Comparison of ENCODE assay signal across 1 cellular context in genomic region chr19:36915992-36916830, GRCh38.
TF ChIP-seq lines count a peak whose summit lies in the region.

TSS of gene ZNF568 (plus strand) at chr19:36916332. CDS start at chr19:36922771, 6,439 bp downstream.
TSS of gene ZNF829 (minus strand) at chr19:36916291. CDS start at chr19:36915167, 1,124 bp downstream.

TF ChIP-seq in HepG2, 621 proteins besides CTCF, POLR2A, EP300 and RAD21 (continued from another document and continues in another):
- TF ChIP-seq SP1 (IDR thresholded peaks at IDR 0.05), result no peak
- no peak for TF ChIP-seq SP1 (CRISPR knock-in tag; IDR thresholded peaks at IDR 0.05)
- no peak for TF ChIP-seq SKIL (CRISPR knock-in tag; IDR thresholded peaks at IDR 0.05; ENCODE audit: borderline replicate concordance)
- TF ChIP-seq ZNF274 (CRISPR knock-in tag; IDR thresholded peaks at IDR 0.05), result peak; percentile 42; the same call in 1 of the 2 replicates
- TF ChIP-seq JUN (CRISPR knock-in tag; IDR thresholded peaks at IDR 0.05), result no peak
- no peak for TF ChIP-seq EHMT2 (IDR thresholded peaks at IDR 0.05; ENCODE audit: borderline replicate concordance, low read depth, low read length)
- TF ChIP-seq ZNF142 (CRISPR knock-in tag; IDR thresholded peaks at IDR 0.05), result 0 out of 2 replicates have a peak, but pooled peaks have one; percentile 45
- 0 out of 2 replicates have a peak, but pooled peaks have one; percentile 25 for TF ChIP-seq RFXAP (CRISPR knock-in tag; IDR thresholded peaks at IDR 0.05; ENCODE audit: borderline replicate concordance)
- no peak for TF ChIP-seq THAP7 (CRISPR knock-in tag; IDR thresholded peaks at IDR 0.05)
- 0 out of 2 replicates have a peak, but pooled peaks have one; percentile 17 for TF ChIP-seq ZGPAT (CRISPR knock-in tag; IDR thresholded peaks at IDR 0.05)
- TF ChIP-seq ATF7 (IDR thresholded peaks at IDR 0.05), result peak; percentile 41
- TF ChIP-seq ATF7 (CRISPR knock-in tag; IDR thresholded peaks at IDR 0.05), result no peak
- TF ChIP-seq ZNF574 (CRISPR knock-in tag; IDR thresholded peaks at IDR 0.05), result peak; percentile 68
- no peak for TF ChIP-seq RBM22 (optimal IDR thresholded peaks at IDR 0.05; ENCODE audit: low read length)
- TF ChIP-seq YY1 (IDR thresholded peaks at IDR 0.05; ENCODE audit: insufficient read depth, insufficient replicate concordance, low read depth, low read length), result no peak
- no peak for TF ChIP-seq NR2F6 (IDR thresholded peaks at IDR 0.05)
- no peak for TF ChIP-seq NR2F6 (CRISPR knock-in tag; IDR thresholded peaks at IDR 0.05)
- no peak for TF ChIP-seq PAX8 (CRISPR knock-in tag; IDR thresholded peaks at IDR 0.05; ENCODE audit: borderline replicate concordance)
- no peak for TF ChIP-seq ZBED4 (CRISPR knock-in tag; IDR thresholded peaks at IDR 0.05; ENCODE audit: borderline replicate concordance)
- no peak for TF ChIP-seq HOXA7 (CRISPR knock-in tag; IDR thresholded peaks at IDR 0.05)
- TF ChIP-seq KDM5B (CRISPR knock-in tag; IDR thresholded peaks at IDR 0.05; ENCODE audit: borderline replicate concordance), result peak; percentile 19; the same call in 1 of the 2 replicates
- peak; percentile 87 for TF ChIP-seq ZNF143 (CRISPR knock-in tag; IDR thresholded peaks at IDR 0.05)
- TF ChIP-seq ZNF616 (CRISPR knock-in tag; IDR thresholded peaks at IDR 0.05; ENCODE audit: low read depth), result no peak
- TF ChIP-seq ZNF317 (CRISPR knock-in tag; IDR thresholded peaks at IDR 0.05), result no peak
- TF ChIP-seq ZNF101 (CRISPR knock-in tag; IDR thresholded peaks at IDR 0.05; ENCODE audit: borderline replicate concordance, low read depth), result no peak
- no peak for TF ChIP-seq MED1 (CRISPR knock-in tag; IDR thresholded peaks at IDR 0.05)
- no peak for TF ChIP-seq CBX5 (CRISPR knock-in tag; IDR thresholded peaks at IDR 0.05; ENCODE audit: borderline replicate concordance)
- TF ChIP-seq ZEB1 (IDR thresholded peaks at IDR 0.05; ENCODE audit: insufficient replicate concordance, low read depth), result no peak
- TF ChIP-seq ELF1 (CRISPR knock-in tag; IDR thresholded peaks at IDR 0.05), result peak; percentile 56; the same call in 1 of the 2 replicates
- no peak for TF ChIP-seq NAIF1 (CRISPR knock-in tag; IDR thresholded peaks at IDR 0.05; ENCODE audit: borderline replicate concordance)
- TF ChIP-seq ATF2 (CRISPR knock-in tag; IDR thresholded peaks at IDR 0.05), result no peak
- TF ChIP-seq GATAD1 (CRISPR knock-in tag; IDR thresholded peaks at IDR 0.05), result peak; percentile 65
- TF ChIP-seq BORCS8-MEF2B (CRISPR knock-in tag; IDR thresholded peaks at IDR 0.05), result no peak
- TF ChIP-seq ZBTB43 (CRISPR knock-in tag; conservative IDR thresholded peaks at IDR 0.05), result no peak
- TF ChIP-seq ZNF432 (CRISPR knock-in tag; IDR thresholded peaks at IDR 0.05; ENCODE audit: borderline replicate concordance), result no peak
- TF ChIP-seq SRSF9 (IDR thresholded peaks at IDR 0.05; ENCODE audit: borderline replicate concordance, insufficient read depth, low read depth, low read length, poor library complexity, severe bottlenecking), result no peak
- no peak for TF ChIP-seq ZNF720 (CRISPR knock-in tag; IDR thresholded peaks at IDR 0.05)
- peak; percentile 38; the same call in 1 of the 2 replicates for TF ChIP-seq BCL3 (CRISPR knock-in tag; IDR thresholded peaks at IDR 0.05)
- TF ChIP-seq ZZZ3 (CRISPR knock-in tag; IDR thresholded peaks at IDR 0.05; ENCODE audit: borderline replicate concordance), result no peak
- TF ChIP-seq ZFP82 (CRISPR knock-in tag; IDR thresholded peaks at IDR 0.05; ENCODE audit: borderline replicate concordance), result no peak
- peak; percentile 62 for TF ChIP-seq SAP130 (CRISPR knock-in tag; IDR thresholded peaks at IDR 0.05; ENCODE audit: low read depth)
- no peak for TF ChIP-seq CBX1 (IDR thresholded peaks at IDR 0.05; ENCODE audit: low read depth)
